In genomic region chr1:225468270-225469020, GRCh38 we compare ENCODE assay signal across 11 cellular contexts.
A peak's percentile ranks its signal among the peaks of the same experiment; 100 is the strongest.
DNase-seq lines count a peak whose midpoint lies in the region; ATAC-seq and TF ChIP-seq lines count a peak whose summit lies in the region.
"Had no signal": no experiment of that assay in that cellular context is flagged by ENCODE, and none has a peak within 500 bp of the region (broad histone marks: within the 10 kb centered on the region; RNA-seq: fewer than 3 reads in every experiment).

No MANE protein-coding gene starts in this region.

- no peaks in the 10 kb centered on the region for H3K27me3 Mint-ChIP-seq in central memory CD8-positive, alpha-beta T cell

- H3K9me3 ChIP-seq in DND-41 (ENCODE audit: insufficient read depth, low read length, severe bottlenecking): no peaks in the 10 kb centered on the region
- no peaks in the 10 kb centered on the region for H3K9me3 ChIP-seq in neutrophil

- peak overlapping the region; percentile 87 for H3K9ac ChIP-seq in DND-41 (ENCODE audit: low read depth, low read length)
- peak overlapping the region; percentile 52; the same call in 1 of the 2 replicates for H3K9ac ChIP-seq in KMS-11

- no peak for ATAC-seq in DND-41 (ENCODE audit: insufficient read depth, low read depth)
- ATAC-seq in central memory CD8-positive, alpha-beta T cell (replicated peaks; ENCODE audit: extremely low read depth, poor library complexity, severe bottlenecking): no peak
- ATAC-seq in GM19351 (IDR thresholded peaks at IDR 0.05; ENCODE audit: unreplicated experiment): no peak
- no peak for ATAC-seq in GM19328 (IDR thresholded peaks at IDR 0.05; ENCODE audit: unreplicated experiment)

- H2AFZ ChIP-seq in DND-41 (ENCODE audit: low read depth, low read length): peak overlapping the region; percentile 88; the same call in 1 of the 2 replicates
- peak overlapping the region; percentile 70; the same call in 1 of the 2 replicates for H2AFZ ChIP-seq in KMS-11 (ENCODE audit: low read depth)

- H3K4me2 ChIP-seq in DND-41 (ENCODE audit: insufficient read depth, low read length): peak overlapping the region; percentile 83
- peak overlapping the region; percentile 48 for H3K4me2 ChIP-seq in KMS-11

- H3K4me3 ChIP-seq in DND-41 (ENCODE audit: low read depth in 1 of 2, low read length in 2 of 2): peak overlapping the region in 1 of 2 experiments; percentile 79; a peak in 3 of 4 replicates
- H3K4me3 ChIP-seq in KMS-11 (IDR thresholded peaks at IDR 0.05; ENCODE audit: insufficient read depth, low read depth, low read length): no peak overlapping the region
- H3K4me3 ChIP-seq in neutrophil (ENCODE audit: low read depth in 1 of 2, low read length in 1 of 2): peak overlapping the region; percentile 66 to 78

- H3K9me3 Mint-ChIP-seq in central memory CD8-positive, alpha-beta T cell: no peaks in the 10 kb centered on the region

- H3K27me3 ChIP-seq in DND-41 (ENCODE audit: insufficient read depth, low read length, poor library complexity): no peaks in the 10 kb centered on the region
- no peaks in the 10 kb centered on the region for H3K27me3 ChIP-seq in KMS-11 (ENCODE audit: insufficient read depth, low read depth)
- no peaks in the 10 kb centered on the region for H3K27me3 ChIP-seq in neutrophil

- H3K4me1 Mint-ChIP-seq in central memory CD8-positive, alpha-beta T cell: peaks cover 51% of the 10 kb centered on the region

- TF ChIP-seq CTCF in DND-41 (IDR thresholded peaks at IDR 0.05; ENCODE audit: borderline replicate concordance, extremely low read depth, low read length, poor library complexity, severe bottlenecking): no peak
- no peak for TF ChIP-seq CTCF in KMS-11 (conservative IDR thresholded peaks at IDR 0.05; ENCODE audit: low read depth, low read length)
- no peak for TF ChIP-seq CTCF in neutrophil (IDR thresholded peaks at IDR 0.05)

- peaks cover 12% of the 10 kb centered on the region for H3K36me3 Mint-ChIP-seq in central memory CD8-positive, alpha-beta T cell (ENCODE audit: insufficient read depth)

- peak overlapping the region; percentile 97 for H3K27ac Mint-ChIP-seq in central memory CD8-positive, alpha-beta T cell (ENCODE audit: low read depth)

- H3K36me3 ChIP-seq in DND-41 (ENCODE audit: insufficient read depth, low read length): no peaks in the 10 kb centered on the region
- no peaks in the 10 kb centered on the region for H3K36me3 ChIP-seq in KMS-11 (ENCODE audit: insufficient read depth)
- no peaks in the 10 kb centered on the region for H3K36me3 ChIP-seq in neutrophil

- H3K27ac ChIP-seq in DND-41 (ENCODE audit: low read length) (peak overlapping the region; percentile 95), KMS-11 (peak overlapping the region; percentile 76; the same call in 1 of the 2 replicates), neutrophil (peak overlapping the region; percentile 96)

- H3K79me2 ChIP-seq in DND-41 (ENCODE audit: insufficient read depth, low read length) (no peaks in the 10 kb centered on the region), KMS-11 (ENCODE audit: insufficient read depth, low read depth) (no peaks in the 10 kb centered on the region)

- peak overlapping the region; percentile 86 for H3K4me3 Mint-ChIP-seq in central memory CD8-positive, alpha-beta T cell

- H3K4me1 ChIP-seq in DND-41 (ENCODE audit: insufficient read depth, low read length) (peaks cover 32% of the 10 kb centered on the region), KMS-11 (ENCODE audit: low read depth, poor library complexity, severe bottlenecking) (peaks cover 11% of the 10 kb centered on the region), neutrophil (ENCODE audit: control insufficient read depth in 1 of 2, insufficient read depth in 1 of 2, low read depth in 1 of 2, low read length in 1 of 2) (peaks cover 24 to 34% of the 10 kb centered on the region in 2 experiments)

- no peaks in the 10 kb centered on the region for H4K20me1 ChIP-seq in DND-41 (ENCODE audit: insufficient read depth, low read length)
- no peaks in the 10 kb centered on the region for H4K20me1 ChIP-seq in KMS-11 (ENCODE audit: insufficient read depth)

- DNase-seq in DND-41: no peak
- no peak for DNase-seq in central memory CD8-positive, alpha-beta T cell (ENCODE audit: low spot score in 2 of 2)
- DNase-seq in pons (ENCODE audit: low spot score): no peak
- DNase-seq in C1 segment of cervical spinal cord (lab: John Stamatoyannopoulos, UW): no peak
- DNase-seq: foreskin melanocyte, IMR-90, NCI-H526 treated with DMSO at 0.1 percent for 48 hours had no signal
